In genomic region chr21:34367320-34367935, GRCh38 we compare ENCODE assay signal across 8 cellular contexts. TPM values are rescaled to one million over a fixed set of nuclear protein-coding genes. Genes with fewer than 3 reads are reported as not detected.
DNase-seq lines count a peak whose midpoint lies in the region; ATAC-seq, FAIRE-seq and TF ChIP-seq lines count a peak whose summit lies in the region.

No MANE protein-coding gene starts in this region.

- H3K4me1 Mint-ChIP-seq in CD4-positive, alpha-beta T cell (ENCODE audit: low read depth): no peaks in the 10 kb centered on the region

- POLR2A ChIA-PET in CD4-positive, alpha-beta T cell (lab: Charles Lee): interaction anchor here (0.7 to 1.4 kb wide), 3 partner anchors 236 to 419 kb away, joined by 3 read pairs; no protein-coding TSS in a partner anchor

- ATAC-seq in CD4-positive, alpha-beta T cell (ENCODE audit: poor library complexity): peak; percentile 95
- ATAC-seq in omental fat pad (ENCODE audit: low FRiP score) (peak; percentile 74), HG02973 (IDR thresholded peaks at IDR 0.05; ENCODE audit: unreplicated experiment) (no peak), GM19397 (IDR thresholded peaks at IDR 0.05; ENCODE audit: unreplicated experiment) (no peak)

- H3K27me3 ChIP-seq in CD4-positive, alpha-beta T cell (ENCODE audit: control insufficient read depth, insufficient read depth, low read length): no peaks in the 10 kb centered on the region
- H3K27me3 ChIP-seq in fibroblast of lung (ENCODE audit: control insufficient read depth, insufficient read depth, low read length): no peaks in the 10 kb centered on the region

- CTCF ChIA-PET in CD4-positive, alpha-beta T cell (lab: Charles Lee): interaction anchor here (0.5 to 2.6 kb wide), 8 partner anchors 20 to 443 kb away, joined by 3 to 12 read pairs (median 4); no protein-coding TSS in a partner anchor

- no peaks in the 10 kb centered on the region for H3K36me3 Mint-ChIP-seq in CD4-positive, alpha-beta T cell (ENCODE audit: low read depth)

- DNase-seq in CD4-positive, alpha-beta T cell: peak in 7 of 10 experiments; percentile 6 to 36 (median 25)
- DNase-seq in H54 (ENCODE audit: insufficient read length, low spot score): peak; percentile 61
- DNase-seq in NCI-H345 treated with DMSO at 0.1 percent for 48 hours (lab: John Stamatoyannopoulos, UW; ENCODE audit: unreplicated experiment): peak; percentile 62
- DNase-seq in activated CD4-positive, alpha-beta T cell treated with anti-CD3 and anti-CD28 coated beads, Interleukin-2, amount 50 U/mL, for 48 hours: peak; percentile 34 to 35
- peak; percentile 63 to 74 for DNase-seq in fibroblast of lung (ENCODE audit: low read depth in 2 of 2)
- no peak for DNase-seq in omental fat pad (ENCODE audit: low spot score)

- no peaks in the 10 kb centered on the region for H3K9me3 Mint-ChIP-seq in CD4-positive, alpha-beta T cell

- no peak overlapping the region for H2AFZ ChIP-seq in fibroblast of lung (ENCODE audit: low read length)

- peaks cover 12% of the 10 kb centered on the region for H3K27me3 Mint-ChIP-seq in CD4-positive, alpha-beta T cell

- no peak for FAIRE-seq in H54 (lab: Jason Lieb, UNC)

- no peak overlapping the region for H3K4me2 ChIP-seq in fibroblast of lung (ENCODE audit: extremely low read depth, insufficient read depth, low read length)

- no peaks in the 10 kb centered on the region for H4K20me1 ChIP-seq in fibroblast of lung (ENCODE audit: control insufficient read depth, extremely low read depth, insufficient read depth, low read length)

- no peaks in the 10 kb centered on the region for H3K4me1 ChIP-seq in fibroblast of lung (ENCODE audit: control insufficient read depth, extremely low read depth, insufficient read depth, low read length)

- H3K4me3 ChIP-seq in fibroblast of lung (replicated peaks in 1 of 4; ENCODE audit: control extremely low read depth in 1 of 4, insufficient read depth in 1 of 4, low read depth in 3 of 4, low read length in 4 of 4): no peak overlapping the region

- peak; percentile 66 for TF ChIP-seq CTCF in CD4-positive, alpha-beta T cell (IDR thresholded peaks at IDR 0.05)
- TF ChIP-seq CTCF in fibroblast of lung (conservative IDR thresholded peaks at IDR 0.05 in 1 of 2, IDR thresholded peaks at IDR 0.05 in 1 of 2; ENCODE audit: low read depth in 1 of 2, low read length in 2 of 2) (peak; percentile 77 to 93), omental fat pad (IDR thresholded peaks at IDR 0.05) (no peak)

- H3K9me3 ChIP-seq in CD4-positive, alpha-beta T cell (ENCODE audit: control insufficient read depth, low read length): no peaks in the 10 kb centered on the region
- H3K9me3 ChIP-seq in fibroblast of lung (ENCODE audit: control insufficient read depth, insufficient read depth, low read depth, low read length): no peaks in the 10 kb centered on the region

- intact Hi-C loops in CD4-positive, alpha-beta T cell (cut with DNase I, micrococcal nuclease): no loop called here

- H3K36me3 ChIP-seq in fibroblast of lung (ENCODE audit: control insufficient read depth, insufficient read depth, low read length): no peaks in the 10 kb centered on the region

- H3K79me2 ChIP-seq in fibroblast of lung (ENCODE audit: control insufficient read depth, insufficient read depth, low read length): no peaks in the 10 kb centered on the region

- H3K9ac ChIP-seq in fibroblast of lung (ENCODE audit: insufficient read depth, low read length): no peak overlapping the region

- no peak for TF ChIP-seq POLR2A in H54 (IDR thresholded peaks at IDR 0.05; ENCODE audit: low read depth, low read length)

- H3K27ac Mint-ChIP-seq in CD4-positive, alpha-beta T cell: no peak overlapping the region

- no peak overlapping the region for H3K27ac ChIP-seq in CD4-positive, alpha-beta T cell (ENCODE audit: low read depth, low read length)
- H3K27ac ChIP-seq in fibroblast of lung (ENCODE audit: insufficient read depth, low read length): no peak overlapping the region

- H3K4me3 Mint-ChIP-seq in CD4-positive, alpha-beta T cell: no peak overlapping the region

RNA-seq across cellular contexts. Expression of gene KCNE2, which starts 3.6 kb away (rescaled TPM):
- not detected for total RNA-seq in CD4-positive, alpha-beta T cell
- total RNA-seq in fibroblast of lung: 0.17 TPM in 1 of 2 replicates, not detected in the other
- not detected in 2 replicates for polyA plus RNA-seq in fibroblast of lung
- polyA plus RNA-seq in fibroblast of lung (2012): 0.16 TPM in 1 of 2 replicates, not detected in the other
- polyA minus RNA-seq in fibroblast of lung (ENCODE audit: low replicate concordance): not detected in 2 replicates
- total RNA-seq in omental fat pad: not detected

RNA-seq across cellular contexts. Expression of gene SMIM11, which starts 7.9 kb away (rescaled TPM):
- total RNA-seq in CD4-positive, alpha-beta T cell: 1 to 10 TPM; 3.1 to 4.7 TPM
- 11.8 and 19.3 TPM in 2 replicates for total RNA-seq in fibroblast of lung
- polyA plus RNA-seq in fibroblast of lung: 8.0 and 9.9 TPM in 2 replicates
- 3.8 and 5.0 TPM in 2 replicates for polyA plus RNA-seq in fibroblast of lung (2012)
- 7.9 and 9.2 TPM in 2 replicates for polyA minus RNA-seq in fibroblast of lung (ENCODE audit: low replicate concordance)
- 10 to 100 TPM in 1 of 4 donors, 1 to 10 TPM in 3; 4.4 to 12.1 (median 4.9) TPM for total RNA-seq in omental fat pad

RNA-seq across cellular contexts. Expression of gene SMIM34, which starts 56.3 kb away (rescaled TPM):
- not detected for total RNA-seq in CD4-positive, alpha-beta T cell
- total RNA-seq in fibroblast of lung (0.26 TPM in 1 of 2 replicates, not detected in the other), omental fat pad (not detected)
- not detected in 2 replicates for polyA plus RNA-seq in fibroblast of lung
- polyA plus RNA-seq in fibroblast of lung (2012): not detected in 2 replicates
- not detected in 2 replicates for polyA minus RNA-seq in fibroblast of lung (ENCODE audit: low replicate concordance)

Comparison
In these comparisons a context has a peak if more than half of its experiments do, and no peak if none do; other contexts are left out.
1. ATAC-seq: peak in CD4-positive, alpha-beta T cell (single experiment) and omental fat pad (single experiment); none in HG02973 (single experiment) and GM19397 (single experiment).
2. CTCF ChIP-seq: peak in CD4-positive, alpha-beta T cell (single experiment) and fibroblast of lung (2 of 2); none in omental fat pad (0 of 3).